In genomic region chr7:139341776-139342244, GRCh38 we compare ENCODE assay signal across 8 cellular contexts. TPM values are rescaled to one million over a fixed set of nuclear protein-coding genes. Genes with fewer than 3 reads are reported as not detected.
DNase-seq lines count a peak whose midpoint lies in the region; ATAC-seq, FAIRE-seq and TF ChIP-seq lines count a peak whose summit lies in the region.

No MANE protein-coding gene starts in this region.

- 0 out of 2 replicates have a peak, but pooled peaks cover 5% of the 10 kb centered on the region for H3K4me1 ChIP-seq in HUES6 (ENCODE audit: control insufficient read depth, insufficient read depth, low read length)
- H3K4me1 ChIP-seq in mucosa of rectum (ENCODE audit: control insufficient read depth in 2 of 2, insufficient read depth in 2 of 2, low read length in 2 of 2): peaks cover 5 to 8% of the 10 kb centered on the region in 2 donors

- H3K4me3 ChIP-seq in HUES6 (ENCODE audit: low read depth, low read length): peak overlapping the region; percentile 94
- peak overlapping the region; percentile 97 for H3K4me3 ChIP-seq in bronchial epithelial cell (ENCODE audit: low read depth, low read length)
- peak overlapping the region; percentile 81 to 95 for H3K4me3 ChIP-seq in mucosa of rectum (ENCODE audit: low read length in 2 of 2)

- ATAC-seq in HG02571 (IDR thresholded peaks at IDR 0.05; ENCODE audit: unreplicated experiment): no peak
- no peak for ATAC-seq in GM19328 (IDR thresholded peaks at IDR 0.05; ENCODE audit: unreplicated experiment)
- no peak for ATAC-seq in GM21576 (IDR thresholded peaks at IDR 0.05; ENCODE audit: unreplicated experiment)

- peak overlapping the region; percentile 98 for H3K27ac ChIP-seq in HUES6 (ENCODE audit: low read depth, low read length)
- H3K27ac ChIP-seq in mucosa of rectum (ENCODE audit: low read depth in 2 of 2, low read length in 2 of 2): peak overlapping the region; percentile 95 to 100

- H3K36me3 ChIP-seq in HUES6 (ENCODE audit: control insufficient read depth, insufficient read depth, low read length) (peaks cover 10% of the 10 kb centered on the region), bronchial epithelial cell (ENCODE audit: control insufficient read depth, insufficient read depth, low read length) (peaks cover 2% of the 10 kb centered on the region), mucosa of rectum (ENCODE audit: control insufficient read depth in 2 of 2, insufficient read depth in 2 of 2, low read length in 2 of 2) (peaks cover 7 to 8% of the 10 kb centered on the region in 2 donors)

- H3K27me3 ChIP-seq in HUES6 (ENCODE audit: control insufficient read depth, insufficient read depth, low read length): no peaks in the 10 kb centered on the region
- no peaks in the 10 kb centered on the region for H3K27me3 ChIP-seq in bronchial epithelial cell (ENCODE audit: control insufficient read depth, insufficient read depth, low read length)
- H3K27me3 ChIP-seq in mucosa of rectum (ENCODE audit: control insufficient read depth in 2 of 2, insufficient read depth in 2 of 2, low read length in 2 of 2): no peaks in the 10 kb centered on the region

- TF ChIP-seq CTCF in bronchial epithelial cell (IDR thresholded peaks at IDR 0.05; ENCODE audit: insufficient read depth, low read length, severe bottlenecking): no peak

- FAIRE-seq in bronchial epithelial cell (lab: Jason Lieb, UNC): no peak

- H3K9me3 ChIP-seq in HUES6 (ENCODE audit: control insufficient read depth, insufficient read depth, low read depth, low read length) (peaks cover 10% of the 10 kb centered on the region; the same call in 1 of the 2 replicates), mucosa of rectum (ENCODE audit: control insufficient read depth in 2 of 2, low read length in 2 of 2) (no peaks in the 10 kb centered on the region)

- H3K9ac ChIP-seq in HUES6 (ENCODE audit: low read length): peak overlapping the region; percentile 100
- peak overlapping the region; percentile 87 to 100 for H3K9ac ChIP-seq in mucosa of rectum (ENCODE audit: low read depth in 1 of 2, low read length in 2 of 2)

- DNase-seq in COLO829 (ENCODE audit: low spot score): peak; percentile 93
- peak; percentile 77 for DNase-seq in bronchial epithelial cell (ENCODE audit: low read depth)
- no peak for DNase-seq in medulla oblongata (ENCODE audit: extremely low spot score)

RNA-seq across cellular contexts. Expression of gene FMC1, which starts 0.7 kb away (rescaled TPM):
- 1.6 and 7.0 TPM in 2 replicates for total RNA-seq in bronchial epithelial cell

RNA-seq across cellular contexts. Expression of gene LUC7L2, which starts 17.9 kb away (rescaled TPM):
- total RNA-seq in bronchial epithelial cell: 52.7 and 71.9 TPM in 2 replicates
